30 cellular contexts compared by ENCODE assay signal in genomic region chr10:52879181-52879607, GRCh38.
DNase-seq lines count a peak whose midpoint lies in the region; ATAC-seq, FAIRE-seq and TF ChIP-seq lines count a peak whose summit lies in the region.
"Had no signal": no experiment of that assay in that cellular context is flagged by ENCODE, and none has a peak within 500 bp of the region (broad histone marks: within the 10 kb centered on the region; RNA-seq: fewer than 3 reads in every experiment).

No MANE protein-coding gene starts in this region.

- in situ Hi-C loops in astrocyte of the spinal cord (cut with HindIII; ENCODE audit: low sequenced_read_pairs) = no loop called here

- H3K9me2 ChIP-seq in SK-N-SH = no peaks in the 10 kb centered on the region

- DNase-seq in SK-N-SH (no peak), astrocyte of the spinal cord (ENCODE audit: low read depth, low spot score) (peak; percentile 24), kidney epithelial cell (ENCODE audit: low read depth) (peak; percentile 84), DMS153 (lab: John Stamatoyannopoulos, UW) (no peak), small intestine (no peak)
- DNase-seq: activated CD4-positive, alpha-beta T cell treated with anti-CD3 and anti-CD28 coated beads, Interleukin-2, amount 10 ng/mL, durations not matched to agents 7 days and 5 days; activated naive CD4-positive, alpha-beta T cell treated with Interleukin-2 at 50 U/mL for 16 hours; activated T-cell treated with anti-CD3 and anti-CD28 coated beads, Interleukin-2, amount 50 U/mL, for 48 hours; CD4-positive, CD25-positive, alpha-beta regulatory T cell; cortex of kidney; endodermal cell; islet precursor cell; Kasumi-1; lower lobe of right lung; MV-4-11; nephron progenitor cell; Right ventricle myocardium superior; sigmoid colon; stimulated activated CD4-positive, alpha-beta T cell treated with anti-CD3 and anti-CD28 coated beads, Interleukin-15, amount 100 ng/mL, for 24 hours; stimulated activated naive B cell treated with anti-CD40 and anti-IgM and Interleukin-4, amounts not matched to agents 10 μg/mL and 1 μg/mL and 100 μg/mL, for 72 hours; T1000; upper lobe of right lung had no signal

- no peak for TF ChIP-seq POLR2A in GM18505 (IDR thresholded peaks at IDR 0.05; ENCODE audit: borderline replicate concordance, extremely low read depth, insufficient read depth, insufficient read length)

- H3K4me1 ChIP-seq in SK-N-SH (ENCODE audit: control insufficient read depth in 1 of 2, insufficient read depth in 2 of 2, low read depth in 1 of 2, low read length in 1 of 2) = peaks cover 0 to 8% of the 10 kb centered on the region in 2 experiments; a peak in 1 of 4 replicates
- no peaks in the 10 kb centered on the region for H3K4me1 ChIP-seq in small intestine (ENCODE audit: control insufficient read depth in 2 of 2, insufficient read depth in 1 of 2, low read depth in 1 of 2, low read length in 1 of 2)
- H3K4me1 ChIP-seq: lower lobe of right lung, suprapubic skin, upper lobe of right lung had no signal

- ATAC-seq in SK-N-SH treated with all-trans-retinoic acid at 6 μM for 48 hours (no peak), HG03095 (IDR thresholded peaks at IDR 0.05; ENCODE audit: unreplicated experiment) (no peak), GM18505 (IDR thresholded peaks at IDR 0.05; ENCODE audit: unreplicated experiment) (no peak)
- ATAC-seq: HepG2; lower lobe of right lung; stimulated activated naive B cell treated with anti-CD40 and anti-IgM and Interleukin-4, amounts not matched to agents 10 μg/mL and 1 μg/mL and 100 μg/mL, for 72 hours; upper lobe of right lung had no signal

- H3K4me3 ChIP-seq in SK-N-SH (ENCODE audit: low read depth in 2 of 2, low read length in 1 of 2) = no peak overlapping the region
- H3K4me3 ChIP-seq in astrocyte of the spinal cord (ENCODE audit: low read depth, low read length) = no peak overlapping the region
- H3K4me3 ChIP-seq in kidney epithelial cell (ENCODE audit: low read depth, low read length) = no peak overlapping the region
- H3K4me3 ChIP-seq in small intestine (ENCODE audit: low read depth in 1 of 2, low read length in 2 of 2) = no peak overlapping the region
- H3K4me3 ChIP-seq: lower lobe of right lung, sigmoid colon, suprapubic skin, upper lobe of right lung had no signal

- H4K20me1 ChIP-seq in SK-N-SH (ENCODE audit: insufficient read depth) = no peaks in the 10 kb centered on the region

- no peak overlapping the region for H2AFZ ChIP-seq in SK-N-SH (ENCODE audit: low read depth)

- no peak for TF ChIP-seq CTCF in SK-N-SH (IDR thresholded peaks at IDR 0.05)
- no peak for TF ChIP-seq CTCF in astrocyte of the spinal cord (IDR thresholded peaks at IDR 0.05; ENCODE audit: low read depth, low read length)
- no peak for TF ChIP-seq CTCF in kidney epithelial cell (IDR thresholded peaks at IDR 0.05; ENCODE audit: insufficient read depth, low read length, poor library complexity, severe bottlenecking)

- H3K79me2 ChIP-seq in SK-N-SH (ENCODE audit: insufficient read depth) = no peaks in the 10 kb centered on the region

- H3K27me3 ChIP-seq in SK-N-SH (ENCODE audit: insufficient read depth) (no peaks in the 10 kb centered on the region), kidney epithelial cell (ENCODE audit: control insufficient read depth, insufficient read depth, low read length) (no peaks in the 10 kb centered on the region), small intestine (ENCODE audit: control insufficient read depth in 2 of 2, insufficient read depth in 2 of 2, low read length in 2 of 2) (no peaks in the 10 kb centered on the region)
- H3K27me3 ChIP-seq: sigmoid colon, suprapubic skin, upper lobe of right lung had no signal

- no peak for TF ChIP-seq EP300 in SK-N-SH (IDR thresholded peaks at IDR 0.05; ENCODE audit: borderline replicate concordance in 1 of 2, low read depth in 1 of 2, low read length in 1 of 2)

- TF ChIP-seq RAD21 in SK-N-SH (IDR thresholded peaks at IDR 0.05; ENCODE audit: low read length) = no peak

- POLR2A ChIA-PET in SK-N-SH (lab: Yijun Ruan, JAX) = no interaction called here

- H3K36me3 ChIP-seq in SK-N-SH (replicated peaks in 1 of 2; ENCODE audit: control insufficient read depth in 1 of 2, insufficient read depth in 2 of 2, low read length in 1 of 2) (no peaks in the 10 kb centered on the region), kidney epithelial cell (ENCODE audit: control insufficient read depth, insufficient read depth, low read length) (no peaks in the 10 kb centered on the region), small intestine (ENCODE audit: control insufficient read depth in 2 of 2, insufficient read depth in 2 of 2, low read length in 2 of 2) (no peaks in the 10 kb centered on the region)
- H3K36me3 ChIP-seq: lower lobe of right lung, sigmoid colon, suprapubic skin, upper lobe of right lung had no signal

- H3K27ac ChIP-seq in SK-N-SH (ENCODE audit: low read depth in 2 of 2, low read length in 1 of 2) = no peak overlapping the region
- no peak overlapping the region for H3K27ac ChIP-seq in small intestine (ENCODE audit: low read depth in 1 of 2, low read length in 1 of 2)
- H3K27ac ChIP-seq: 22Rv1, lower lobe of right lung, sigmoid colon, suprapubic skin, upper lobe of right lung had no signal

- H3K9ac ChIP-seq in SK-N-SH = no peak overlapping the region

- no peaks in the 10 kb centered on the region for H3F3A ChIP-seq in SK-N-SH (replicated peaks; ENCODE audit: insufficient read depth)

- H3K9me3 ChIP-seq in SK-N-SH (no peaks in the 10 kb centered on the region), small intestine (ENCODE audit: control insufficient read depth, low read depth) (no peaks in the 10 kb centered on the region)
- H3K9me3 ChIP-seq: lower lobe of right lung, sigmoid colon, suprapubic skin, upper lobe of right lung had no signal

- no peak overlapping the region for H3K4me2 ChIP-seq in SK-N-SH

- CTCF ChIA-PET in SK-N-SH (lab: Yijun Ruan, JAX) = interaction anchor here (1.0 to 1.1 kb wide), 2 partner anchors 13 to 61 kb away, joined by 3 to 4 read pairs; no protein-coding TSS in a partner anchor

- no peak for FAIRE-seq in small intestine (lab: Jason Lieb, UNC)
- FAIRE-seq: D721Med, GM12892, HepG2 had no signal

TF ChIP-seq in SK-N-SH treated with all-trans-retinoic acid at 6 μM for 48 hours, 23 proteins besides CTCF, POLR2A, EP300 and RAD21:
- no peak for TF ChIP-seq ZFP30 (CRISPR knock-in tag; IDR thresholded peaks at IDR 0.05)
- peak; percentile 72 for TF ChIP-seq ISL1 (CRISPR knock-in tag; IDR thresholded peaks at IDR 0.05)
TF ChIP-seq in SK-N-SH treated with all-trans-retinoic acid at 6 μM for 48 hours: peak in this region for 1.

TF ChIP-seq in SK-N-SH, 30 proteins besides CTCF, POLR2A, EP300 and RAD21:
- TF ChIP-seq NRF1 (IDR thresholded peaks at IDR 0.05; ENCODE audit: low read depth, low read length) = no peak
- no peak for TF ChIP-seq ELF1 (IDR thresholded peaks at IDR 0.05)
- no peak for TF ChIP-seq TEAD4 (IDR thresholded peaks at IDR 0.05; ENCODE audit: borderline replicate concordance, insufficient read depth)
- TF ChIP-seq YY1 (IDR thresholded peaks at IDR 0.05; ENCODE audit: low read depth) = no peak
- no peak for TF ChIP-seq USF1 (IDR thresholded peaks at IDR 0.05; ENCODE audit: borderline replicate concordance, low read depth)
- TF ChIP-seq SIN3A (IDR thresholded peaks at IDR 0.05; ENCODE audit: borderline replicate concordance, low read depth, low read length) = no peak
- TF ChIP-seq RCOR1 (IDR thresholded peaks at IDR 0.05; ENCODE audit: low read length) = no peak
- TF ChIP-seq TAF1 (IDR thresholded peaks at IDR 0.05; ENCODE audit: borderline replicate concordance, low read depth, low read length) = no peak
- TF ChIP-seq NFIC (IDR thresholded peaks at IDR 0.05; ENCODE audit: borderline replicate concordance) = no peak
- TF ChIP-seq FOSL2 (IDR thresholded peaks at IDR 0.05; ENCODE audit: borderline replicate concordance, low read depth) = no peak
- TF ChIP-seq, protein P1, sequence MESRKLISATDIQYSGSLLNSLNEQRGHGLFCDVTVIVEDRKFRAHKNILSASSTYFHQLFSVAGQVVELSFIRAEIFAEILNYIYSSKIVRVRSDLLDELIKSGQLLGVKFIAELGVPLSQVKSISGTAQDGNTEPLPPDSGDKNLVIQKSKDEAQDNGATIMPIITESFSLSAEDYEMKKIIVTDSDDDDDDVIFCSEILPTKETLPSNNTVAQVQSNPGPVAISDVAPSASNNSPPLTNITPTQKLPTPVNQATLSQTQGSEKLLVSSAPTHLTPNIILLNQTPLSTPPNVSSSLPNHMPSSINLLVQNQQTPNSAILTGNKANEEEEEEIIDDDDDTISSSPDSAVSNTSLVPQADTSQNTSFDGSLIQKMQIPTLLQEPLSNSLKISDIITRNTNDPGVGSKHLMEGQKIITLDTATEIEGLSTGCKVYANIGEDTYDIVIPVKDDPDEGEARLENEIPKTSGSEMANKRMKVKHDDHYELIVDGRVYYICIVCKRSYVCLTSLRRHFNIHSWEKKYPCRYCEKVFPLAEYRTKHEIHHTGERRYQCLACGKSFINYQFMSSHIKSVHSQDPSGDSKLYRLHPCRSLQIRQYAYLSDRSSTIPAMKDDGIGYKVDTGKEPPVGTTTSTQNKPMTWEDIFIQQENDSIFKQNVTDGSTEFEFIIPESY (IDR thresholded peaks at IDR 0.05; ENCODE audit: borderline replicate concordance, low read depth) = no peak
- no peak for TF ChIP-seq GABPA (IDR thresholded peaks at IDR 0.05; ENCODE audit: low read depth)
- no peak for TF ChIP-seq TCF12 (IDR thresholded peaks at IDR 0.05)
- no peak for TF ChIP-seq IRF3 (IDR thresholded peaks at IDR 0.05; ENCODE audit: low read depth, low read length)
- no peak for TF ChIP-seq RXRA (IDR thresholded peaks at IDR 0.05; ENCODE audit: borderline replicate concordance, low read depth)

Comparison
In these comparisons a context has a peak if more than half of its experiments do, and no peak if none do; other contexts are left out.
1. DNase-seq: peak in astrocyte of the spinal cord (single experiment) and kidney epithelial cell (single experiment); none in SK-N-SH (single experiment), DMS153 (single experiment) and small intestine (single experiment).